In genomic region chr7:16089191-16089590, GRCh38 we compare ENCODE assay signal across 23 cellular contexts.
"Had no signal": no experiment of that assay in that cellular context is flagged by ENCODE, and none has a peak within 500 bp of the region (broad histone marks: within the 10 kb centered on the region; RNA-seq: fewer than 3 reads in every experiment).

No MANE protein-coding gene starts in this region.

- H3K27ac ChIP-seq: HL-60, RWPE1 had no signal

- DNase-seq: KBM-7, MV-4-11, NCI-H1092, NCI-H1105 treated with DMSO at 0.1 percent for 48 hours, NCI-H1417 treated with DMSO at 0.1 percent for 48 hours, NCI-H146, NCI-H1694 treated with DMSO at 0.1 percent for 48 hours, NCI-H1930, NCI-H2081, NCI-H2171, NCI-H226, NCI-H446, NCI-H510A, NCI-H524 treated with DMSO at 0.1 percent for 48 hours, NCI-H69, NCI-H774, SHP77, SK-N-SH, SW 1271 had no signal

- FAIRE-seq: HTR-8/SVneo had no signal

- H3K27me3 Mint-ChIP-seq: IgD-negative memory B cell had no signal

- H3K4me3 Mint-ChIP-seq: IgD-negative memory B cell had no signal

- H3K27ac Mint-ChIP-seq: IgD-negative memory B cell had no signal

- H3K4me1 Mint-ChIP-seq: IgD-negative memory B cell had no signal

- H3K9me3 ChIP-seq: SK-N-SH had no signal

- H3K9me3 Mint-ChIP-seq: IgD-negative memory B cell had no signal
